Comparison of ENCODE assay signal across 2 cellular contexts in the genomic region with DNA sequence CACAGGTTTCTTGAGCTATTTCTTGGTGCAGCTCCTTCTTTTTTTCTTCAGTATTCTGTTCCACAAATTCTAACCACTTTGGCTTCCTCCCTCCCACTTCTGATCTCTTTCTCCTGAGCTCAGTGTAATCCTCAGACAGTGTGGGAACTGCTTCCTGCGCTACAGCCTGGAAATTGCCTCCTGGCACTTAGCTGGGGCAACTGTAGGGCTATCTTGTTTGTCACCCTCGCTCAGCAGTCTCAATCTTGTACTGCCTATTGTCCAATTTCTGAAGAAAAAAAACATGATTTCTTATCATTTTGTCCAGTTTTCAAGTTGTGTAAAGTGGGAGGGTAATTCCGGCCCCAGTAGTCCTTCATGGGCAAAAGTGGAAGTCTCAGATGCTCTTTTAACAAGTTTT.
TF ChIP-seq lines count a peak whose summit lies in the region.

No MANE protein-coding gene starts in this region.

TF ChIP-seq in GM23338, 12 proteins besides CTCF, POLR2A, EP300 and RAD21:
- TF ChIP-seq STAT1 (IDR thresholded peaks at IDR 0.05; ENCODE audit: unreplicated experiment) (no peak), NANOG (IDR thresholded peaks at IDR 0.05; ENCODE audit: borderline replicate concordance) (no peak), CREB1 (CRISPR knock-in tag; IDR thresholded peaks at IDR 0.05; ENCODE audit: low read depth) (no peak), EZH2 (IDR thresholded peaks at IDR 0.05; ENCODE audit: low read depth, unreplicated experiment) (no peak), POLR2AphosphoS5 (IDR thresholded peaks at IDR 0.05; ENCODE audit: low read depth) (no peak), JUNB (IDR thresholded peaks at IDR 0.05; ENCODE audit: unreplicated experiment) (no peak)
- TF ChIP-seq, protein P1, sequence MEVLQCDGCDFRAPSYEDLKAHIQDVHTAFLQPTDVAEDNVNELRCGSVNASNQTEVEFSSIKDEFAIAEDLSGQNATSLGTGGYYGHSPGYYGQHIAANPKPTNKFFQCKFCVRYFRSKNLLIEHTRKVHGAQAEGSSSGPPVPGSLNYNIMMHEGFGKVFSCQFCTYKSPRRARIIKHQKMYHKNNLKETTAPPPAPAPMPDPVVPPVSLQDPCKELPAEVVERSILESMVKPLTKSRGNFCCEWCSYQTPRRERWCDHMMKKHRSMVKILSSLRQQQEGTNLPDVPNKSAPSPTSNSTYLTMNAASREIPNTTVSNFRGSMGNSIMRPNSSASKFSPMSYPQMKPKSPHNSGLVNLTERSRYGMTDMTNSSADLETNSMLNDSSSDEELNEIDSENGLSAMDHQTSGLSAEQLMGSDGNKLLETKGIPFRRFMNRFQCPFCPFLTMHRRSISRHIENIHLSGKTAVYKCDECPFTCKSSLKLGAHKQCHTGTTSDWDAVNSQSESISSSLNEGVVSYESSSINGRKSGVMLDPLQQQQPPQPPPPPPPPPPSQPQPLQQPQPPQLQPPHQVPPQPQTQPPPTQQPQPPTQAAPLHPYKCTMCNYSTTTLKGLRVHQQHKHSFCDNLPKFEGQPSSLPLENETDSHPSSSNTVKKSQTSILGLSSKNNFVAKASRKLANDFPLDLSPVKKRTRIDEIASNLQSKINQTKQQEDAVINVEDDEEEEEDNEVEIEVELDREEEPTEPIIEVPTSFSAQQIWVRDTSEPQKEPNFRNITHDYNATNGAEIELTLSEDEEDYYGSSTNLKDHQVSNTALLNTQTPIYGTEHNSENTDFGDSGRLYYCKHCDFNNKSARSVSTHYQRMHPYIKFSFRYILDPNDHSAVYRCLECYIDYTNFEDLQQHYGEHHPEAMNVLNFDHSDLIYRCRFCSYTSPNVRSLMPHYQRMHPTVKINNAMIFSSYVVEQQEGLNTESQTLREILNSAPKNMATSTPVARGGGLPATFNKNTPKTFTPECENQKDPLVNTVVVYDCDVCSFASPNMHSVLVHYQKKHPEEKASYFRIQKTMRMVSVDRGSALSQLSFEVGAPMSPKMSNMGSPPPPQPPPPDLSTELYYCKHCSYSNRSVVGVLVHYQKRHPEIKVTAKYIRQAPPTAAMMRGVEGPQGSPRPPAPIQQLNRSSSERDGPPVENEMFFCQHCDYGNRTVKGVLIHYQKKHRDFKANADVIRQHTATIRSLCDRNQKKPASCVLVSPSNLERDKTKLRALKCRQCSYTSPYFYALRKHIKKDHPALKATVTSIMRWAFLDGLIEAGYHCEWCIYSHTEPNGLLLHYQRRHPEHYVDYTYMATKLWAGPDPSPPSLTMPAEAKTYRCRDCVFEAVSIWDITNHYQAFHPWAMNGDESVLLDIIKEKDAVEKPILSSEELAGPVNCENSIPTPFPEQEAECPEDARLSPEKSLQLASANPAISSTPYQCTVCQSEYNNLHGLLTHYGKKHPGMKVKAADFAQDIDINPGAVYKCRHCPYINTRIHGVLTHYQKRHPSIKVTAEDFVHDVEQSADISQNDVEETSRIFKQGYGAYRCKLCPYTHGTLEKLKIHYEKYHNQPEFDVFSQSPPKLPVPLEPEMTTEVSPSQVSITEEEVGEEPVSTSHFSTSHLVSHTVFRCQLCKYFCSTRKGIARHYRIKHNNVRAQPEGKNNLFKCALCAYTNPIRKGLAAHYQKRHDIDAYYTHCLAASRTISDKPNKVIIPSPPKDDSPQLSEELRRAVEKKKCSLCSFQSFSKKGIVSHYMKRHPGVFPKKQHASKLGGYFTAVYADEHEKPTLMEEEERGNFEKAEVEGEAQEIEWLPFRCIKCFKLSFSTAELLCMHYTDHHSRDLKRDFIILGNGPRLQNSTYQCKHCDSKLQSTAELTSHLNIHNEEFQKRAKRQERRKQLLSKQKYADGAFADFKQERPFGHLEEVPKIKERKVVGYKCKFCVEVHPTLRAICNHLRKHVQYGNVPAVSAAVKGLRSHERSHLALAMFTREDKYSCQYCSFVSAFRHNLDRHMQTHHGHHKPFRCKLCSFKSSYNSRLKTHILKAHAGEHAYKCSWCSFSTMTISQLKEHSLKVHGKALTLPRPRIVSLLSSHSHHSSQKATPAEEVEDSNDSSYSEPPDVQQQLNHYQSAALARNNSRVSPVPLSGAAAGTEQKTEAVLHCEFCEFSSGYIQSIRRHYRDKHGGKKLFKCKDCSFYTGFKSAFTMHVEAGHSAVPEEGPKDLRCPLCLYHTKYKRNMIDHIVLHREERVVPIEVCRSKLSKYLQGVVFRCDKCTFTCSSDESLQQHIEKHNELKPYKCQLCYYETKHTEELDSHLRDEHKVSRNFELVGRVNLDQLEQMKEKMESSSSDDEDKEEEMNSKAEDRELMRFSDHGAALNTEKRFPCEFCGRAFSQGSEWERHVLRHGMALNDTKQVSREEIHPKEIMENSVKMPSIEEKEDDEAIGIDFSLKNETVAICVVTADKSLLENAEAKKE (CRISPR knock-in tag; IDR thresholded peaks at IDR 0.05) = no peak
- TF ChIP-seq, protein P2, sequence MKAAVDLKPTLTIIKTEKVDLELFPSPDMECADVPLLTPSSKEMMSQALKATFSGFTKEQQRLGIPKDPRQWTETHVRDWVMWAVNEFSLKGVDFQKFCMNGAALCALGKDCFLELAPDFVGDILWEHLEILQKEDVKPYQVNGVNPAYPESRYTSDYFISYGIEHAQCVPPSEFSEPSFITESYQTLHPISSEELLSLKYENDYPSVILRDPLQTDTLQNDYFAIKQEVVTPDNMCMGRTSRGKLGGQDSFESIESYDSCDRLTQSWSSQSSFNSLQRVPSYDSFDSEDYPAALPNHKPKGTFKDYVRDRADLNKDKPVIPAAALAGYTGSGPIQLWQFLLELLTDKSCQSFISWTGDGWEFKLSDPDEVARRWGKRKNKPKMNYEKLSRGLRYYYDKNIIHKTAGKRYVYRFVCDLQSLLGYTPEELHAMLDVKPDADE (IDR thresholded peaks at IDR 0.05) = no peak
- TF ChIP-seq, protein P3, sequence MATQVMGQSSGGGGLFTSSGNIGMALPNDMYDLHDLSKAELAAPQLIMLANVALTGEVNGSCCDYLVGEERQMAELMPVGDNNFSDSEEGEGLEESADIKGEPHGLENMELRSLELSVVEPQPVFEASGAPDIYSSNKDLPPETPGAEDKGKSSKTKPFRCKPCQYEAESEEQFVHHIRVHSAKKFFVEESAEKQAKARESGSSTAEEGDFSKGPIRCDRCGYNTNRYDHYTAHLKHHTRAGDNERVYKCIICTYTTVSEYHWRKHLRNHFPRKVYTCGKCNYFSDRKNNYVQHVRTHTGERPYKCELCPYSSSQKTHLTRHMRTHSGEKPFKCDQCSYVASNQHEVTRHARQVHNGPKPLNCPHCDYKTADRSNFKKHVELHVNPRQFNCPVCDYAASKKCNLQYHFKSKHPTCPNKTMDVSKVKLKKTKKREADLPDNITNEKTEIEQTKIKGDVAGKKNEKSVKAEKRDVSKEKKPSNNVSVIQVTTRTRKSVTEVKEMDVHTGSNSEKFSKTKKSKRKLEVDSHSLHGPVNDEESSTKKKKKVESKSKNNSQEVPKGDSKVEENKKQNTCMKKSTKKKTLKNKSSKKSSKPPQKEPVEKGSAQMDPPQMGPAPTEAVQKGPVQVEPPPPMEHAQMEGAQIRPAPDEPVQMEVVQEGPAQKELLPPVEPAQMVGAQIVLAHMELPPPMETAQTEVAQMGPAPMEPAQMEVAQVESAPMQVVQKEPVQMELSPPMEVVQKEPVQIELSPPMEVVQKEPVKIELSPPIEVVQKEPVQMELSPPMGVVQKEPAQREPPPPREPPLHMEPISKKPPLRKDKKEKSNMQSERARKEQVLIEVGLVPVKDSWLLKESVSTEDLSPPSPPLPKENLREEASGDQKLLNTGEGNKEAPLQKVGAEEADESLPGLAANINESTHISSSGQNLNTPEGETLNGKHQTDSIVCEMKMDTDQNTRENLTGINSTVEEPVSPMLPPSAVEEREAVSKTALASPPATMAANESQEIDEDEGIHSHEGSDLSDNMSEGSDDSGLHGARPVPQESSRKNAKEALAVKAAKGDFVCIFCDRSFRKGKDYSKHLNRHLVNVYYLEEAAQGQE (IDR thresholded peaks at IDR 0.05; ENCODE audit: unreplicated experiment) = no peak

TF ChIP-seq in H1, 55 proteins besides CTCF, POLR2A, EP300 and RAD21:
- TF ChIP-seq TAF7 (optimal IDR thresholded peaks at IDR 0.05; ENCODE audit: borderline replicate concordance, low read depth, low read length) (no peak), NRF1 (IDR thresholded peaks at IDR 0.05; ENCODE audit: low read depth, low read length) (no peak), POU5F1 (IDR thresholded peaks at IDR 0.05; ENCODE audit: low read depth, low read length) (no peak), JUND (IDR thresholded peaks at IDR 0.05; ENCODE audit: low read length) (no peak), JUN (IDR thresholded peaks at IDR 0.05; ENCODE audit: low read depth, low read length) (no peak)
- TF ChIP-seq, protein P4, sequence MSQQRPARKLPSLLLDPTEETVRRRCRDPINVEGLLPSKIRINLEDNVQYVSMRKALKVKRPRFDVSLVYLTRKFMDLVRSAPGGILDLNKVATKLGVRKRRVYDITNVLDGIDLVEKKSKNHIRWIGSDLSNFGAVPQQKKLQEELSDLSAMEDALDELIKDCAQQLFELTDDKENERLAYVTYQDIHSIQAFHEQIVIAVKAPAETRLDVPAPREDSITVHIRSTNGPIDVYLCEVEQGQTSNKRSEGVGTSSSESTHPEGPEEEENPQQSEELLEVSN (IDR thresholded peaks at IDR 0.05) = no peak
- TF ChIP-seq, protein P5, sequence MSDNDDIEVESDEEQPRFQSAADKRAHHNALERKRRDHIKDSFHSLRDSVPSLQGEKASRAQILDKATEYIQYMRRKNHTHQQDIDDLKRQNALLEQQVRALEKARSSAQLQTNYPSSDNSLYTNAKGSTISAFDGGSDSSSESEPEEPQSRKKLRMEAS (IDR thresholded peaks at IDR 0.05) = no peak
- TF ChIP-seq, protein P6, sequence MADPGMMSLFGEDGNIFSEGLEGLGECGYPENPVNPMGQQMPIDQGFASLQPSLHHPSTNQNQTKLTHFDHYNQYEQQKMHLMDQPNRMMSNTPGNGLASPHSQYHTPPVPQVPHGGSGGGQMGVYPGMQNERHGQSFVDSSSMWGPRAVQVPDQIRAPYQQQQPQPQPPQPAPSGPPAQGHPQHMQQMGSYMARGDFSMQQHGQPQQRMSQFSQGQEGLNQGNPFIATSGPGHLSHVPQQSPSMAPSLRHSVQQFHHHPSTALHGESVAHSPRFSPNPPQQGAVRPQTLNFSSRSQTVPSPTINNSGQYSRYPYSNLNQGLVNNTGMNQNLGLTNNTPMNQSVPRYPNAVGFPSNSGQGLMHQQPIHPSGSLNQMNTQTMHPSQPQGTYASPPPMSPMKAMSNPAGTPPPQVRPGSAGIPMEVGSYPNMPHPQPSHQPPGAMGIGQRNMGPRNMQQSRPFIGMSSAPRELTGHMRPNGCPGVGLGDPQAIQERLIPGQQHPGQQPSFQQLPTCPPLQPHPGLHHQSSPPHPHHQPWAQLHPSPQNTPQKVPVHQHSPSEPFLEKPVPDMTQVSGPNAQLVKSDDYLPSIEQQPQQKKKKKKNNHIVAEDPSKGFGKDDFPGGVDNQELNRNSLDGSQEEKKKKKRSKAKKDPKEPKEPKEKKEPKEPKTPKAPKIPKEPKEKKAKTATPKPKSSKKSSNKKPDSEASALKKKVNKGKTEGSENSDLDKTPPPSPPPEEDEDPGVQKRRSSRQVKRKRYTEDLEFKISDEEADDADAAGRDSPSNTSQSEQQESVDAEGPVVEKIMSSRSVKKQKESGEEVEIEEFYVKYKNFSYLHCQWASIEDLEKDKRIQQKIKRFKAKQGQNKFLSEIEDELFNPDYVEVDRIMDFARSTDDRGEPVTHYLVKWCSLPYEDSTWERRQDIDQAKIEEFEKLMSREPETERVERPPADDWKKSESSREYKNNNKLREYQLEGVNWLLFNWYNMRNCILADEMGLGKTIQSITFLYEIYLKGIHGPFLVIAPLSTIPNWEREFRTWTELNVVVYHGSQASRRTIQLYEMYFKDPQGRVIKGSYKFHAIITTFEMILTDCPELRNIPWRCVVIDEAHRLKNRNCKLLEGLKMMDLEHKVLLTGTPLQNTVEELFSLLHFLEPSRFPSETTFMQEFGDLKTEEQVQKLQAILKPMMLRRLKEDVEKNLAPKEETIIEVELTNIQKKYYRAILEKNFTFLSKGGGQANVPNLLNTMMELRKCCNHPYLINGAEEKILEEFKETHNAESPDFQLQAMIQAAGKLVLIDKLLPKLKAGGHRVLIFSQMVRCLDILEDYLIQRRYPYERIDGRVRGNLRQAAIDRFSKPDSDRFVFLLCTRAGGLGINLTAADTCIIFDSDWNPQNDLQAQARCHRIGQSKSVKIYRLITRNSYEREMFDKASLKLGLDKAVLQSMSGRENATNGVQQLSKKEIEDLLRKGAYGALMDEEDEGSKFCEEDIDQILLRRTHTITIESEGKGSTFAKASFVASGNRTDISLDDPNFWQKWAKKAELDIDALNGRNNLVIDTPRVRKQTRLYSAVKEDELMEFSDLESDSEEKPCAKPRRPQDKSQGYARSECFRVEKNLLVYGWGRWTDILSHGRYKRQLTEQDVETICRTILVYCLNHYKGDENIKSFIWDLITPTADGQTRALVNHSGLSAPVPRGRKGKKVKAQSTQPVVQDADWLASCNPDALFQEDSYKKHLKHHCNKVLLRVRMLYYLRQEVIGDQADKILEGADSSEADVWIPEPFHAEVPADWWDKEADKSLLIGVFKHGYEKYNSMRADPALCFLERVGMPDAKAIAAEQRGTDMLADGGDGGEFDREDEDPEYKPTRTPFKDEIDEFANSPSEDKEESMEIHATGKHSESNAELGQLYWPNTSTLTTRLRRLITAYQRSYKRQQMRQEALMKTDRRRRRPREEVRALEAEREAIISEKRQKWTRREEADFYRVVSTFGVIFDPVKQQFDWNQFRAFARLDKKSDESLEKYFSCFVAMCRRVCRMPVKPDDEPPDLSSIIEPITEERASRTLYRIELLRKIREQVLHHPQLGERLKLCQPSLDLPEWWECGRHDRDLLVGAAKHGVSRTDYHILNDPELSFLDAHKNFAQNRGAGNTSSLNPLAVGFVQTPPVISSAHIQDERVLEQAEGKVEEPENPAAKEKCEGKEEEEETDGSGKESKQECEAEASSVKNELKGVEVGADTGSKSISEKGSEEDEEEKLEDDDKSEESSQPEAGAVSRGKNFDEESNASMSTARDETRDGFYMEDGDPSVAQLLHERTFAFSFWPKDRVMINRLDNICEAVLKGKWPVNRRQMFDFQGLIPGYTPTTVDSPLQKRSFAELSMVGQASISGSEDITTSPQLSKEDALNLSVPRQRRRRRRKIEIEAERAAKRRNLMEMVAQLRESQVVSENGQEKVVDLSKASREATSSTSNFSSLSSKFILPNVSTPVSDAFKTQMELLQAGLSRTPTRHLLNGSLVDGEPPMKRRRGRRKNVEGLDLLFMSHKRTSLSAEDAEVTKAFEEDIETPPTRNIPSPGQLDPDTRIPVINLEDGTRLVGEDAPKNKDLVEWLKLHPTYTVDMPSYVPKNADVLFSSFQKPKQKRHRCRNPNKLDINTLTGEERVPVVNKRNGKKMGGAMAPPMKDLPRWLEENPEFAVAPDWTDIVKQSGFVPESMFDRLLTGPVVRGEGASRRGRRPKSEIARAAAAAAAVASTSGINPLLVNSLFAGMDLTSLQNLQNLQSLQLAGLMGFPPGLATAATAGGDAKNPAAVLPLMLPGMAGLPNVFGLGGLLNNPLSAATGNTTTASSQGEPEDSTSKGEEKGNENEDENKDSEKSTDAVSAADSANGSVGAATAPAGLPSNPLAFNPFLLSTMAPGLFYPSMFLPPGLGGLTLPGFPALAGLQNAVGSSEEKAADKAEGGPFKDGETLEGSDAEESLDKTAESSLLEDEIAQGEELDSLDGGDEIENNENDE (IDR thresholded peaks at IDR 0.05; ENCODE audit: insufficient replicate concordance, low read length) = no peak
